In the genomic region with DNA sequence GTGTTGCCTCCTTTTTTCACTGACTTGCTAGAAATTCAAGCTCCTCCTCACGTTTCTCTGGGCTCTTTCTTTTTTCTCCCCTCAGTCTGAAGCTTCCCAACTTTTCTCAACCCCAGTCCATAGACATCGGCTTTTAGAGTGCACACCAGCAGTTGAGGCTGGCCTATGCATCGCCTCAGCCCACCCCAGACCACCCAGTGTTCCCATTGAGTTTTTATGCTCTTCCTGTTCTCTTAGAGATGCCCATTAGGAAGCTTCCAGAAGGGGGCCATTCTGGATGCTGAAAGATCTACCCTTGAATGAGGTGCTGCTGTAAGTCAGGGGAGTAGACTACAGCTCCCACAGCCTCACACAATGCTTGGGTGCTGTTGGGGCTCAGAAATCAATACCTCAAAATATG, we compare ENCODE assay signal across 13 cellular contexts.
"Had no signal": no experiment of that assay in that cellular context is flagged by ENCODE, and none has a peak within 500 bp of the region (broad histone marks: within the 10 kb centered on the region; RNA-seq: fewer than 3 reads in every experiment).

No MANE protein-coding gene starts in this region.

- H3K9ac ChIP-seq: parathyroid adenoma had no signal

- H3K4me3 ChIP-seq: adrenal gland, thyroid gland had no signal

- H3K27ac ChIP-seq: adrenal gland, parathyroid adenoma, thyroid gland had no signal

- H3K27me3 ChIP-seq: adrenal gland, thyroid gland had no signal

- H3K36me3 ChIP-seq: adrenal gland, thyroid gland had no signal

- H3K4me1 ChIP-seq: adrenal gland, parathyroid adenoma, thyroid gland had no signal

- H3K79me2 ChIP-seq: parathyroid adenoma had no signal

- H3K27me3 Mint-ChIP-seq: T-cell had no signal

- H3K27ac Mint-ChIP-seq: activated naive CD4-positive, alpha-beta T cell treated with anti-CD3 and anti-CD28 coated beads, Interleukin-2, amount 10 ng/mL, durations not matched to agents 7 days and 5 days; activated T-cell treated with anti-CD3 and anti-CD28 coated beads, Interleukin-2, amount 50 U/mL, for 24 hours had no signal

- FAIRE-seq: frontal cortex had no signal

- DNase-seq: activated CD4-positive, alpha-beta T cell treated with anti-CD3 and anti-CD28 coated beads for 1 hour; activated CD4-positive, alpha-beta T cell treated with anti-CD3 and anti-CD28 coated beads, Interleukin-2, amount 50 U/mL, for 48 hours; activated naive CD4-positive, alpha-beta T cell treated with anti-CD3 and anti-CD28 coated beads, Interleukin-2, amount 10 ng/mL, durations not matched to agents 7 days and 5 days; activated T-cell treated with anti-CD3 and anti-CD28 coated beads, Interleukin-2, amount 50 U/mL, for 24 hours; central memory CD4-positive, alpha-beta T cell; effector memory CD4-positive, alpha-beta T cell; stimulated activated CD4-positive, alpha-beta T cell treated with anti-CD3 and anti-CD28 coated beads, Interleukin-12 subunit alpha, Interleukin-12 subunit beta, amount 100 ng/mL, for 4 hours; T-cell; thyroid gland had no signal

- H3K9me3 ChIP-seq: adrenal gland, thyroid gland had no signal

- H3K36me3 Mint-ChIP-seq: activated naive CD4-positive, alpha-beta T cell treated with anti-CD3 and anti-CD28 coated beads, Interleukin-2, amount 10 ng/mL, durations not matched to agents 7 days and 5 days; T-cell had no signal

- H3K4me3 Mint-ChIP-seq: activated naive CD4-positive, alpha-beta T cell treated with anti-CD3 and anti-CD28 coated beads, Interleukin-2, amount 10 ng/mL, durations not matched to agents 7 days and 5 days; activated T-cell treated with anti-CD3 and anti-CD28 coated beads, Interleukin-2, amount 50 U/mL, for 24 hours; neural crest cell; T-cell had no signal

- H3K9me3 Mint-ChIP-seq: activated T-cell treated with anti-CD3 and anti-CD28 coated beads, Interleukin-2, amount 50 U/mL, for 24 hours; neural crest cell had no signal
